8 cellular contexts compared by ENCODE assay signal in genomic region chr20:32336918-32337347, GRCh38. TPM values are rescaled to one million over a fixed set of nuclear protein-coding genes. Genes with fewer than 3 reads are reported as not detected.
DNase-seq lines count a peak whose midpoint lies in the region; ATAC-seq and TF ChIP-seq lines count a peak whose summit lies in the region.

No MANE protein-coding gene starts in this region.

- H3K9me3 Mint-ChIP-seq in type B pancreatic cell = no peaks in the 10 kb centered on the region
- H3K9me3 Mint-ChIP-seq in activated naive CD4-positive, alpha-beta T cell treated with anti-CD3 and anti-CD28 coated beads for 36 hours = no peaks in the 10 kb centered on the region

- 0 out of 2 replicates have a peak overlapping the region, but pooled peaks have one; percentile 19 for H3K27ac ChIP-seq in Karpas-422 (ENCODE audit: low read length)
- H3K27ac ChIP-seq in VCaP = no peak overlapping the region; the same call in 1 of the 2 replicates

- H3K9me2 ChIP-seq in Karpas-422 (replicated peaks; ENCODE audit: insufficient read depth, low read length) = no peaks in the 10 kb centered on the region

- peaks cover 19% of the 10 kb centered on the region; the same call in 1 of the 2 replicates for H3K36me3 ChIP-seq in Karpas-422 (ENCODE audit: insufficient read depth, low read length)

- H2AFZ ChIP-seq in Karpas-422 (ENCODE audit: low read length) = no peak overlapping the region

- ATAC-seq in HG03520 (IDR thresholded peaks at IDR 0.05; ENCODE audit: unreplicated experiment) = no peak

- peak overlapping the region; percentile 13 for H3K4me2 ChIP-seq in Karpas-422 (ENCODE audit: low read depth, low read length, poor library complexity, severe bottlenecking)

- TF ChIP-seq CTCF in VCaP (conservative IDR thresholded peaks at IDR 0.05) = peak; percentile 83
- peak; percentile 76 for TF ChIP-seq CTCF in type B pancreatic cell (conservative IDR thresholded peaks at IDR 0.05)

- peaks cover 22% of the 10 kb centered on the region for H3K4me1 ChIP-seq in Karpas-422 (ENCODE audit: low read length)

- no peak overlapping the region for H3K4me3 Mint-ChIP-seq in type B pancreatic cell
- no peak overlapping the region for H3K4me3 Mint-ChIP-seq in activated naive CD4-positive, alpha-beta T cell treated with anti-CD3 and anti-CD28 coated beads for 36 hours

- CTCF ChIA-PET in activated naive CD4-positive, alpha-beta T cell treated with anti-CD3 and anti-CD28 coated beads for 36 hours (lab: Charles Lee) = interaction anchor here (0.7 kb wide), 2 partner anchors 19 to 33 kb away, joined by 3 to 4 read pairs; no protein-coding TSS in a partner anchor

- H3K9ac ChIP-seq in Karpas-422 (ENCODE audit: low read length) = 0 out of 2 replicates have a peak overlapping the region, but pooled peaks have one; percentile 19

- H3K27me3 ChIP-seq in Karpas-422 (ENCODE audit: low read length) = no peaks in the 10 kb centered on the region

- H3K36me3 Mint-ChIP-seq in type B pancreatic cell = peaks cover 9% of the 10 kb centered on the region
- peaks cover 24% of the 10 kb centered on the region for H3K36me3 Mint-ChIP-seq in activated naive CD4-positive, alpha-beta T cell treated with anti-CD3 and anti-CD28 coated beads for 36 hours (ENCODE audit: low read depth)

- no peaks in the 10 kb centered on the region for H3K9me3 ChIP-seq in Karpas-422 (ENCODE audit: low read length)

- H3K79me2 ChIP-seq in Karpas-422 (ENCODE audit: low read length) = no peaks in the 10 kb centered on the region

- H3K4me3 ChIP-seq in Karpas-422 (ENCODE audit: low read length) = no peak overlapping the region

- H3K27ac Mint-ChIP-seq in type B pancreatic cell = no peak overlapping the region
- no peak overlapping the region for H3K27ac Mint-ChIP-seq in activated naive CD4-positive, alpha-beta T cell treated with anti-CD3 and anti-CD28 coated beads for 36 hours

- H3K4me1 Mint-ChIP-seq in type B pancreatic cell (ENCODE audit: unreplicated experiment) = peaks cover 13% of the 10 kb centered on the region
- H3K4me1 Mint-ChIP-seq in activated naive CD4-positive, alpha-beta T cell treated with anti-CD3 and anti-CD28 coated beads for 36 hours (ENCODE audit: low read depth) = peaks cover 29% of the 10 kb centered on the region

- DNase-seq in EH (ENCODE audit: low read depth) = peak; percentile 59
- peak; percentile 85 for DNase-seq in Karpas-422
- DNase-seq in iris pigment epithelial cell (ENCODE audit: low read depth) = peak; percentile 54
- DNase-seq in type B pancreatic cell (ENCODE audit: extremely low spot score, unreplicated experiment) = no peak
- no peak for DNase-seq in activated naive CD4-positive, alpha-beta T cell treated with anti-CD3 and anti-CD28 coated beads for 36 hours
- DNase-seq in NK-92 treated with Interleukin-12 subunit alpha and Interleukin-12 subunit beta, amount 100 ng/mL, for 24 hours (lab: John Stamatoyannopoulos, UW) = no peak

- no peaks in the 10 kb centered on the region for H4K20me1 ChIP-seq in Karpas-422 (ENCODE audit: insufficient read depth, low read depth, low read length)

- no peaks in the 10 kb centered on the region for H3K27me3 Mint-ChIP-seq in type B pancreatic cell
- no peaks in the 10 kb centered on the region for H3K27me3 Mint-ChIP-seq in activated naive CD4-positive, alpha-beta T cell treated with anti-CD3 and anti-CD28 coated beads for 36 hours (ENCODE audit: low read depth)

- intact Hi-C loops in activated naive CD4-positive, alpha-beta T cell treated with anti-CD3 and anti-CD28 coated beads for 36 hours (cut with micrococcal nuclease) = loop anchor here (1.0 to 10.0 kb wide), 2 partner anchors 18 to 318 kb away; no protein-coding TSS in a partner anchor

RNA-seq across cellular contexts. Expression of gene ASXL1, which starts 21.2 kb away (rescaled TPM):
- total RNA-seq in Karpas-422 (2014; rRNA removed; shearing (Covaris generic); ENCODE audit: low replicate concordance) = 39.9 and 63.6 TPM in 2 replicates
- total RNA-seq in type B pancreatic cell (ENCODE audit: low replicate concordance) = 94.4 and 157 TPM in 2 replicates
- 100 to 1,000 TPM; 155 to 162 TPM for total RNA-seq in activated naive CD4-positive, alpha-beta T cell treated with anti-CD3 and anti-CD28 coated beads for 36 hours

RNA-seq across cellular contexts. Expression of gene KIF3B, which starts 59.5 kb away (rescaled TPM):
- 15.7 and 17.9 TPM in 2 replicates for total RNA-seq in Karpas-422 (2014; rRNA removed; shearing (Covaris generic); ENCODE audit: low replicate concordance)
- total RNA-seq in type B pancreatic cell (ENCODE audit: low replicate concordance) = 41.2 and 45.9 TPM in 2 replicates
- total RNA-seq in activated naive CD4-positive, alpha-beta T cell treated with anti-CD3 and anti-CD28 coated beads for 36 hours = 10 to 100 TPM; 27.4 to 27.6 TPM

Comparison
In these comparisons a context has a peak if more than half of its experiments do, and no peak if none do; other contexts are left out.
1. DNase-seq: peak in EH (single experiment), Karpas-422 (single experiment) and iris pigment epithelial cell (single experiment); none in type B pancreatic cell (single experiment), activated naive CD4-positive, alpha-beta T cell treated with anti-CD3 and anti-CD28 coated beads for 36 hours (single experiment) and NK-92 treated with Interleukin-12 subunit alpha and Interleukin-12 subunit beta, amount 100 ng/mL, for 24 hours (single experiment).